19 cellular contexts compared by ENCODE assay signal in the genomic region with DNA sequence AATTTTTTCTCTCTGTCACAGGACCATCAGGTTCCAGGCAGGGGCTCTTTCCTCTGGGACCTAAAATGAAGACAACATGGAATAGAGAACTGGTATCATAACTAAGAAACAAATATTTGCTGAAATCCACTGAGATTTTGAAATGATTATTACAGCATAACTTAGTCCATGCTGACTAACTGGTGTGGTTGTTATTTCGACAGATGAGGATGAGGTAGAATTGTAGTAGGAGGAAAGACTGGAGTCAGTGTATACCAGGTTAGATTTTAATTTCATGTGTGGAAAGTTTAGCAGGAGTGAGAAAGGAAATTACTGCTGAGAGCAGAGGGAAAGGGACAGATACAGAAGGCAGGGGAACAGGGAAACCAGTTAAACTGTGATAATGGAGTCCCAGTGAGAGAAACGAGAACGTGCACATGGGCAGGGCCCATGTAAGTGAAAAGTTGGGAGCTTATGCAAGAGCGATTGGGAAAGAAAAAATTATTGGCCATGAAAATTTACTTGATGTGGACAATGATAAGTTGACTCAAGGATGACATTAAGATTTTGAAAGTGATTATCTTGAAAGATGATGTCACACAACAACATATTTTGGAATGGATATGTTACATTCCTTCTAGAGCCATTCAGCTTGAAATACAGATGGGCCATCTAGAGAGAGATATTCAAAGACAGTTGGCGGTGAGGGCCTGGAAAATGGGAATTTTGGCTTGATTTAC.
DNase-seq lines count a peak whose midpoint lies in the region; ATAC-seq and TF ChIP-seq lines count a peak whose summit lies in the region.
"Had no signal": no experiment of that assay in that cellular context is flagged by ENCODE, and none has a peak within 500 bp of the region (broad histone marks: within the 10 kb centered on the region; RNA-seq: fewer than 3 reads in every experiment).

No MANE protein-coding gene starts in this region.

- no peak overlapping the region for H3K27ac ChIP-seq in CD4-positive, alpha-beta T cell (ENCODE audit: low read depth, low read length)

- no peaks in the 10 kb centered on the region for H3K9me3 ChIP-seq in CD4-positive, alpha-beta T cell (ENCODE audit: control insufficient read depth, low read length)
- H3K9me3 ChIP-seq: BLaER1 treated with 17β-estradiol and CSF1 and Interleukin-3, amounts not matched to agents 10 nM and 100 nM had no signal

- CTCF ChIA-PET in WTC11 (lab: Charles Lee) = no interaction called here
- CTCF ChIA-PET in activated CD4-positive, alpha-beta T cell treated with anti-CD3 and anti-CD28 coated beads for 36 hours (lab: Charles Lee) = no interaction called here
- CTCF ChIA-PET in CD4-positive, alpha-beta T cell (lab: Charles Lee) = no interaction called here

- H3K4me1 Mint-ChIP-seq in HFFc6 (ENCODE audit: low read depth) (peaks cover 39% of the 10 kb centered on the region), WTC11 (peaks cover 51% of the 10 kb centered on the region)
- no peaks in the 10 kb centered on the region for H3K4me1 Mint-ChIP-seq in activated CD4-positive, alpha-beta T cell treated with anti-CD3 and anti-CD28 coated beads for 36 hours
- H3K4me1 Mint-ChIP-seq in CD4-positive, alpha-beta T cell (ENCODE audit: low read depth) = no peaks in the 10 kb centered on the region
- H3K4me1 Mint-ChIP-seq: activated B cell treated with CpG ODN at 0.5 μM for 24 hours; memory B cell; naive thymus-derived CD4-positive, alpha-beta T cell had no signal

- H3K9me3 Mint-ChIP-seq in HFFc6 = no peaks in the 10 kb centered on the region
- no peaks in the 10 kb centered on the region; the same call in 1 of the 2 replicates for H3K9me3 Mint-ChIP-seq in WTC11
- H3K9me3 Mint-ChIP-seq in activated CD4-positive, alpha-beta T cell treated with anti-CD3 and anti-CD28 coated beads for 36 hours (ENCODE audit: low read depth) = no peaks in the 10 kb centered on the region
- no peaks in the 10 kb centered on the region for H3K9me3 Mint-ChIP-seq in CD4-positive, alpha-beta T cell
- H3K9me3 Mint-ChIP-seq: activated B cell treated with CpG ODN at 0.5 μM for 24 hours; memory B cell; T-helper 1 cell treated with Interleukin-12 subunit alpha and Interleukin-12 subunit beta and Interleukin-4 antibody, amounts not matched to agents 30 μg/mL and 1 μg/mL, for 36 hours had no signal

- H3K36me3 Mint-ChIP-seq in HFFc6 (ENCODE audit: low read depth) (no peaks in the 10 kb centered on the region), WTC11 (no peaks in the 10 kb centered on the region)
- H3K36me3 Mint-ChIP-seq in activated CD4-positive, alpha-beta T cell treated with anti-CD3 and anti-CD28 coated beads for 36 hours (ENCODE audit: low read depth) = no peaks in the 10 kb centered on the region
- H3K36me3 Mint-ChIP-seq in CD4-positive, alpha-beta T cell (ENCODE audit: low read depth) = no peaks in the 10 kb centered on the region
- H3K36me3 Mint-ChIP-seq: activated naive CD8-positive, alpha-beta T cell; memory B cell; naive thymus-derived CD4-positive, alpha-beta T cell had no signal

- peak overlapping the region; percentile 86 for H3K27ac Mint-ChIP-seq in HFFc6
- H3K27ac Mint-ChIP-seq in WTC11 = 0 out of 2 replicates have a peak overlapping the region, but pooled peaks have one; percentile 2
- no peak overlapping the region for H3K27ac Mint-ChIP-seq in activated CD4-positive, alpha-beta T cell treated with anti-CD3 and anti-CD28 coated beads for 36 hours
- H3K27ac Mint-ChIP-seq in CD4-positive, alpha-beta T cell = no peak overlapping the region
- H3K27ac Mint-ChIP-seq: activated B cell treated with CpG ODN at 0.5 μM for 24 hours; activated naive CD8-positive, alpha-beta T cell; memory B cell; naive thymus-derived CD4-positive, alpha-beta T cell; T-helper 1 cell treated with Interleukin-12 subunit alpha and Interleukin-12 subunit beta and Interleukin-4 antibody, amounts not matched to agents 30 μg/mL and 1 μg/mL, for 36 hours had no signal

- DNase-seq in HFFc6 (peak; percentile 42), WTC11 (ENCODE audit: low spot score) (no peak), fibroblast of the aortic adventitia (ENCODE audit: low read depth) (peak; percentile 35), stromal cell of bone marrow (ENCODE audit: low read depth) (peak; percentile 30)
- DNase-seq in activated CD4-positive, alpha-beta T cell treated with anti-CD3 and anti-CD28 coated beads for 36 hours = no peak
- DNase-seq in CD4-positive, alpha-beta T cell = no peak
- DNase-seq: activated B cell treated with CpG ODN at 0.5 μM for 24 hours; activated CD8-positive, alpha-beta memory T cell treated with anti-CD3 and anti-CD28 coated beads for 24 hours; GF-D8; naive thymus-derived CD4-positive, alpha-beta T cell; NCI-H2029 treated with DMSO at 0.1 percent for 48 hours; NCI-H524; Right ventricle myocardium superior; stimulated activated CD8-positive, alpha-beta memory T cell treated with anti-CD3 and anti-CD28 coated beads, Interleukin-4, amount 100 ng/mL, for 48 hours had no signal

- H3K27me3 ChIP-seq in CD4-positive, alpha-beta T cell (ENCODE audit: control insufficient read depth, insufficient read depth, low read length) = no peaks in the 10 kb centered on the region
- H3K27me3 ChIP-seq: BLaER1 treated with 17β-estradiol and CSF1 and Interleukin-3, amounts not matched to agents 10 nM and 100 nM had no signal

- no peak for TF ChIP-seq CTCF in HFFc6 (IDR thresholded peaks at IDR 0.05)
- TF ChIP-seq CTCF in WTC11 (IDR thresholded peaks at IDR 0.05) = no peak
- TF ChIP-seq CTCF in fibroblast of the aortic adventitia (IDR thresholded peaks at IDR 0.05; ENCODE audit: insufficient read depth, low read length) = no peak
- TF ChIP-seq CTCF in CD4-positive, alpha-beta T cell (IDR thresholded peaks at IDR 0.05) = no peak

- H3K27me3 Mint-ChIP-seq in HFFc6 (ENCODE audit: insufficient read depth) (no peaks in the 10 kb centered on the region), WTC11 (ENCODE audit: low read depth) (no peaks in the 10 kb centered on the region)
- peaks cover 9% of the 10 kb centered on the region for H3K27me3 Mint-ChIP-seq in activated CD4-positive, alpha-beta T cell treated with anti-CD3 and anti-CD28 coated beads for 36 hours
- no peaks in the 10 kb centered on the region for H3K27me3 Mint-ChIP-seq in CD4-positive, alpha-beta T cell

- POLR2A ChIA-PET in WTC11 (lab: Charles Lee) = no interaction called here
- POLR2A ChIA-PET in activated CD4-positive, alpha-beta T cell treated with anti-CD3 and anti-CD28 coated beads for 36 hours (lab: Charles Lee) = no interaction called here
- POLR2A ChIA-PET in CD4-positive, alpha-beta T cell (lab: Charles Lee) = no interaction called here

- H3K4me3 Mint-ChIP-seq in HFFc6 (peak overlapping the region; percentile 28), WTC11 (no peak overlapping the region)
- H3K4me3 Mint-ChIP-seq in activated CD4-positive, alpha-beta T cell treated with anti-CD3 and anti-CD28 coated beads for 36 hours = no peak overlapping the region
- H3K4me3 Mint-ChIP-seq in CD4-positive, alpha-beta T cell = no peak overlapping the region
- H3K4me3 Mint-ChIP-seq: activated B cell treated with CpG ODN at 0.5 μM for 24 hours; activated naive CD8-positive, alpha-beta T cell; memory B cell; naive thymus-derived CD4-positive, alpha-beta T cell; T-helper 1 cell treated with Interleukin-12 subunit alpha and Interleukin-12 subunit beta and Interleukin-4 antibody, amounts not matched to agents 30 μg/mL and 1 μg/mL, for 36 hours had no signal

- intact Hi-C loops in activated CD4-positive, alpha-beta T cell treated with anti-CD3 and anti-CD28 coated beads for 36 hours (cut with DNase I, micrococcal nuclease) = no loop called here
- intact Hi-C loops in CD4-positive, alpha-beta T cell (cut with DNase I, micrococcal nuclease) = no loop called here

- H3K4me3 ChIP-seq in fibroblast of the aortic adventitia (ENCODE audit: low read depth, low read length) = no peak overlapping the region
- H3K4me3 ChIP-seq: BLaER1 treated with 17β-estradiol and CSF1 and Interleukin-3, amounts not matched to agents 10 nM and 100 nM had no signal

- ATAC-seq in WTC11 (no peak), HG03460 (IDR thresholded peaks at IDR 0.05; ENCODE audit: unreplicated experiment) (no peak)
- ATAC-seq in activated CD4-positive, alpha-beta T cell treated with anti-CD3 and anti-CD28 coated beads for 36 hours = no peak
- no peak for ATAC-seq in CD4-positive, alpha-beta T cell (ENCODE audit: poor library complexity)
- ATAC-seq: naive thymus-derived CD4-positive, alpha-beta T cell had no signal

TF ChIP-seq in WTC11, 78 proteins besides CTCF, POLR2A, EP300 and RAD21 (continues in another document):
- no peak for TF ChIP-seq ESRRA (CRISPR knock-in tag; IDR thresholded peaks at IDR 0.05; ENCODE audit: borderline replicate concordance)
- TF ChIP-seq, protein P1, sequence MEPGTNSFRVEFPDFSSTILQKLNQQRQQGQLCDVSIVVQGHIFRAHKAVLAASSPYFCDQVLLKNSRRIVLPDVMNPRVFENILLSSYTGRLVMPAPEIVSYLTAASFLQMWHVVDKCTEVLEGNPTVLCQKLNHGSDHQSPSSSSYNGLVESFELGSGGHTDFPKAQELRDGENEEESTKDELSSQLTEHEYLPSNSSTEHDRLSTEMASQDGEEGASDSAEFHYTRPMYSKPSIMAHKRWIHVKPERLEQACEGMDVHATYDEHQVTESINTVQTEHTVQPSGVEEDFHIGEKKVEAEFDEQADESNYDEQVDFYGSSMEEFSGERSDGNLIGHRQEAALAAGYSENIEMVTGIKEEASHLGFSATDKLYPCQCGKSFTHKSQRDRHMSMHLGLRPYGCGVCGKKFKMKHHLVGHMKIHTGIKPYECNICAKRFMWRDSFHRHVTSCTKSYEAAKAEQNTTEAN (CRISPR knock-in tag; IDR thresholded peaks at IDR 0.05) = no peak
- TF ChIP-seq TEAD1 (CRISPR knock-in tag; IDR thresholded peaks at IDR 0.05) = no peak
- no peak for TF ChIP-seq NR3C1 (CRISPR knock-in tag; conservative IDR thresholded peaks at IDR 0.05; ENCODE audit: low read depth)
- no peak for TF ChIP-seq FOXP1 (CRISPR knock-in tag; IDR thresholded peaks at IDR 0.05; ENCODE audit: borderline replicate concordance)

Comparison
In these comparisons a context has a peak if more than half of its experiments do, and no peak if none do; other contexts are left out.
1. DNase-seq: peak in HFFc6 (single experiment), fibroblast of the aortic adventitia (single experiment) and stromal cell of bone marrow (single experiment); none in WTC11 (single experiment), activated CD4-positive, alpha-beta T cell treated with anti-CD3 and anti-CD28 coated beads for 36 hours (single experiment) and CD4-positive, alpha-beta T cell (0 of 10).
2. H3K27ac Mint-ChIP-seq: peak in HFFc6 (single experiment) and WTC11 (single experiment); none in activated CD4-positive, alpha-beta T cell treated with anti-CD3 and anti-CD28 coated beads for 36 hours (single experiment) and CD4-positive, alpha-beta T cell (single experiment).